Comparison of ENCODE assay signal across 32 cellular contexts in genomic region chr2:65133626-65134025, GRCh38.
"Had no signal": no experiment of that assay in that cellular context is flagged by ENCODE, and none has a peak within 500 bp of the region (broad histone marks: within the 10 kb centered on the region; RNA-seq: fewer than 3 reads in every experiment).

No MANE protein-coding gene starts in this region.

- DNase-seq: activated CD4-positive, alpha-beta memory T cell treated with anti-CD3 and anti-CD28 coated beads for 36 hours; activated CD4-positive, alpha-beta T cell treated with anti-CD3 and anti-CD28 coated beads for 36 hours; activated CD4-positive, alpha-beta T cell treated with anti-CD3 and anti-CD28 coated beads, Interleukin-2, amount 10 ng/mL, durations not matched to agents 24 days and 14 days; activated CD4-positive, CD25-positive, alpha-beta regulatory T cell; activated CD4-positive, CD25-positive, alpha-beta regulatory T cell treated with anti-CD3 and anti-CD28 coated beads, Interleukin-2, amount 50 U/mL, for 72 hours; activated CD8-positive, alpha-beta memory T cell treated with anti-CD3 and anti-CD28 coated beads, Interleukin-2, amount 10 ng/mL, durations not matched to agents 7 days and 5 days; activated CD8-positive, alpha-beta memory T cell treated with anti-CD3 and anti-CD28 coated beads, Interleukin-2, amount 50 U/mL, for 4 hours; activated CD8-positive, alpha-beta T cell treated with anti-CD3 and anti-CD28 coated beads, Interleukin-2, amount 10 ng/mL, durations not matched to agents 7 days and 5 days; activated effector memory CD4-positive, alpha-beta T cell treated with anti-CD3 and anti-CD28 coated beads, Interleukin-2, amount 50 U/mL, for 16 hours; activated naive CD4-positive, alpha-beta T cell treated with anti-CD3 and anti-CD28 coated beads for 36 hours; activated naive CD8-positive, alpha-beta T cell treated with anti-CD3 and anti-CD28 coated beads for 36 hours; activated naive CD8-positive, alpha-beta T cell treated with anti-CD3 and anti-CD28 coated beads, Interleukin-2, amount 50 U/mL, for 24 hours; activated T-cell treated with anti-CD3 and anti-CD28 coated beads, Interleukin-2, amount 50 U/mL, for 1 hour; activated T-cell treated with anti-CD3 and anti-CD28 coated beads, Interleukin-2, amount 50 U/mL, for 48 hours; adrenal gland; amygdala; aorta; body of pancreas; caudate nucleus; cortex of kidney; effector CD8-positive, alpha-beta T cell; esophagus squamous epithelium; foreskin fibroblast; glutamatergic neuron; T-helper 2 cell had no signal

- H3K4me3 ChIP-seq: adrenal gland, body of pancreas, esophagus squamous epithelium had no signal

- H3K27ac ChIP-seq: adrenal gland, body of pancreas, epithelial cell of prostate, esophagus squamous epithelium had no signal

- H3K36me3 ChIP-seq: adrenal gland, esophagus squamous epithelium had no signal

- H3K9me3 ChIP-seq: adrenal gland, body of pancreas, esophagus squamous epithelium had no signal

- H3K27ac Mint-ChIP-seq: activated CD4-positive, alpha-beta memory T cell treated with anti-CD3 and anti-CD28 coated beads for 36 hours; activated CD4-positive, alpha-beta T cell treated with anti-CD3 and anti-CD28 coated beads for 36 hours; activated CD4-positive, alpha-beta T cell treated with anti-CD3 and anti-CD28 coated beads, Interleukin-2, amount 10 ng/mL, durations not matched to agents 24 days and 14 days; activated CD8-positive, alpha-beta memory T cell treated with anti-CD3 and anti-CD28 coated beads, Interleukin-2, amount 10 ng/mL, durations not matched to agents 7 days and 5 days; activated CD8-positive, alpha-beta T cell treated with anti-CD3 and anti-CD28 coated beads, Interleukin-2, amount 10 ng/mL, durations not matched to agents 7 days and 5 days; activated naive CD4-positive, alpha-beta T cell treated with anti-CD3 and anti-CD28 coated beads for 36 hours; activated naive CD4-positive, alpha-beta T cell treated with anti-CD3 and anti-CD28 coated beads, Interleukin-2, amount 50 U/mL, for 24 hours; activated naive CD8-positive, alpha-beta T cell treated with anti-CD3 and anti-CD28 coated beads for 36 hours; activated naive CD8-positive, alpha-beta T cell treated with anti-CD3 and anti-CD28 coated beads, Interleukin-2, amount 50 U/mL, for 24 hours; activated T-helper 1 cell treated with anti-CD3 and anti-CD28 coated beads, Interleukin-12 subunit alpha, Interleukin-12 subunit beta, Interleukin-2, Interleukin-4 antibody, amounts not matched to agents 30 ng/mL and 10 ng/mL and 1 ng/mL, durations not matched to agents 14 hours and 24 hours and 36 hours; activated T-helper 2 cell treated with anti-CD3 and anti-CD28 coated beads, Interferon-gamma antibody, Interleukin-2, Interleukin-4, amounts not matched to agents 10 μg/mL and 5 μg/mL and 100 μg/mL, durations not matched to agents 14 hours and 24 hours and 36 hours had no signal

- FAIRE-seq: colon, endometrium, frontal cortex had no signal

- H3K27me3 ChIP-seq: adrenal gland, body of pancreas, esophagus squamous epithelium had no signal

- ATAC-seq: activated CD4-positive, alpha-beta T cell treated with anti-CD3 and anti-CD28 coated beads for 36 hours; activated CD8-positive, alpha-beta memory T cell treated with anti-CD3 and anti-CD28 coated beads, Interleukin-2, amount 10 ng/mL, durations not matched to agents 7 days and 5 days; activated CD8-positive, alpha-beta T cell treated with anti-CD3 and anti-CD28 coated beads, Interleukin-2, amount 10 ng/mL, durations not matched to agents 7 days and 5 days; activated naive CD8-positive, alpha-beta T cell treated with anti-CD3 and anti-CD28 coated beads, Interleukin-2, amount 50 U/mL, for 24 hours; body of pancreas had no signal

- H3K27me3 Mint-ChIP-seq: activated CD4-positive, alpha-beta memory T cell treated with anti-CD3 and anti-CD28 coated beads for 36 hours; activated CD4-positive, alpha-beta T cell treated with anti-CD3 and anti-CD28 coated beads for 36 hours; activated CD8-positive, alpha-beta memory T cell treated with anti-CD3 and anti-CD28 coated beads, Interleukin-2, amount 10 ng/mL, durations not matched to agents 7 days and 5 days; activated naive CD4-positive, alpha-beta T cell treated with anti-CD3 and anti-CD28 coated beads, Interleukin-2, amount 50 U/mL, for 24 hours; activated naive CD8-positive, alpha-beta T cell treated with anti-CD3 and anti-CD28 coated beads for 36 hours; activated naive CD8-positive, alpha-beta T cell treated with anti-CD3 and anti-CD28 coated beads, Interleukin-2, amount 50 U/mL, for 24 hours had no signal

- H3K9me3 Mint-ChIP-seq: activated CD4-positive, alpha-beta memory T cell treated with anti-CD3 and anti-CD28 coated beads for 36 hours; activated CD4-positive, alpha-beta T cell treated with anti-CD3 and anti-CD28 coated beads, Interleukin-2, amount 10 ng/mL, durations not matched to agents 24 days and 14 days; activated naive CD4-positive, alpha-beta T cell treated with anti-CD3 and anti-CD28 coated beads for 36 hours; activated naive CD4-positive, alpha-beta T cell treated with anti-CD3 and anti-CD28 coated beads, Interleukin-2, amount 50 U/mL, for 24 hours; activated naive CD8-positive, alpha-beta T cell treated with anti-CD3 and anti-CD28 coated beads for 36 hours; activated naive CD8-positive, alpha-beta T cell treated with anti-CD3 and anti-CD28 coated beads, Interleukin-2, amount 50 U/mL, for 24 hours; activated T-helper 1 cell treated with anti-CD3 and anti-CD28 coated beads, Interleukin-12 subunit alpha, Interleukin-12 subunit beta, Interleukin-2, Interleukin-4 antibody, amounts not matched to agents 30 ng/mL and 10 ng/mL and 1 ng/mL, durations not matched to agents 14 hours and 24 hours and 36 hours; activated T-helper 2 cell treated with anti-CD3 and anti-CD28 coated beads, Interferon-gamma antibody, Interleukin-2, Interleukin-4, amounts not matched to agents 10 μg/mL and 5 μg/mL and 100 μg/mL, durations not matched to agents 14 hours and 24 hours and 36 hours had no signal

- H3K36me3 Mint-ChIP-seq: activated CD8-positive, alpha-beta memory T cell treated with anti-CD3 and anti-CD28 coated beads, Interleukin-2, amount 10 ng/mL, durations not matched to agents 7 days and 5 days; activated naive CD8-positive, alpha-beta T cell treated with anti-CD3 and anti-CD28 coated beads for 36 hours had no signal

- H3K4me3 Mint-ChIP-seq: activated CD4-positive, alpha-beta memory T cell treated with anti-CD3 and anti-CD28 coated beads for 36 hours; activated CD4-positive, alpha-beta T cell treated with anti-CD3 and anti-CD28 coated beads for 36 hours; activated CD4-positive, alpha-beta T cell treated with anti-CD3 and anti-CD28 coated beads, Interleukin-2, amount 10 ng/mL, durations not matched to agents 24 days and 14 days; activated CD8-positive, alpha-beta memory T cell treated with anti-CD3 and anti-CD28 coated beads, Interleukin-2, amount 10 ng/mL, durations not matched to agents 7 days and 5 days; activated CD8-positive, alpha-beta T cell treated with anti-CD3 and anti-CD28 coated beads, Interleukin-2, amount 10 ng/mL, durations not matched to agents 7 days and 5 days; activated naive CD4-positive, alpha-beta T cell treated with anti-CD3 and anti-CD28 coated beads for 36 hours; activated naive CD4-positive, alpha-beta T cell treated with anti-CD3 and anti-CD28 coated beads, Interleukin-2, amount 50 U/mL, for 24 hours; activated naive CD8-positive, alpha-beta T cell treated with anti-CD3 and anti-CD28 coated beads for 36 hours; activated naive CD8-positive, alpha-beta T cell treated with anti-CD3 and anti-CD28 coated beads, Interleukin-2, amount 50 U/mL, for 24 hours; activated T-helper 1 cell treated with anti-CD3 and anti-CD28 coated beads, Interleukin-12 subunit alpha, Interleukin-12 subunit beta, Interleukin-2, Interleukin-4 antibody, amounts not matched to agents 30 ng/mL and 10 ng/mL and 1 ng/mL, durations not matched to agents 14 hours and 24 hours and 36 hours had no signal
